In the genomic region with DNA sequence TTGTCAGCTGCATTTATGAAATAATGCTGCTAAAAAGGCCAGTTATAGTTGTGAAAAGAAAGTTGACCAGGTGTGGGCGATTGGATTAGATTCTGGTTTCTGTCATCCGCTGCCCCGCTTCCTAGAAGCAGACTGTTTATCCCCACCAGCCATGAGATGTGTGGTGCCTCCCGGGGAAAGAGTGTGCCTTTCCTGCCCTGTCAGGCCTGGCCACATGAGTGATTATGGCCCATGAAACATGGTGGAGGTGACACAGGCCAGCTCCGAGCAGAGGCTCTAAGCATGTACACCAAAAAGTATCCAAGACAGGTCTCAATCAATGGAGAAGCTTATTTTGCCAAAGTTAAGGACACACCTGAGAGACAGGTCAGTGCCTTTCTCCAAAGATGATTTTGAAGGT, we compare ENCODE assay signal across 12 cellular contexts.
A peak's percentile ranks its signal among the peaks of the same experiment; 100 is the strongest.
DNase-seq lines count a peak whose midpoint lies in the region; ATAC-seq and TF ChIP-seq lines count a peak whose summit lies in the region.
"Had no signal": no experiment of that assay in that cellular context is flagged by ENCODE, and none has a peak within 500 bp of the region (broad histone marks: within the 10 kb centered on the region; RNA-seq: fewer than 3 reads in every experiment).

No MANE protein-coding gene starts in this region.

- no peaks in the 10 kb centered on the region for H3K9me3 ChIP-seq in Panc1 (ENCODE audit: control insufficient read depth, insufficient read depth, low read depth, low read length)

- intact Hi-C loops in Right ventricle myocardium inferior (cut with DNase I) = no loop called here
- intact Hi-C loops in left cardiac atrium (cut with DNase I) = loop anchor here in 1 of 2 donors (5.0 kb wide), 1 partner anchor 96 kb away; no protein-coding TSS in a partner anchor
- intact Hi-C loops in Panc1 (cut with micrococcal nuclease; ENCODE audit: unreplicated experiment) = no loop called here

- H3K27me3 ChIP-seq in Panc1 (ENCODE audit: control insufficient read depth, insufficient read depth, low read length) = no peaks in the 10 kb centered on the region

- H3K27me3 Mint-ChIP-seq in immature natural killer cell (ENCODE audit: low read depth in 3 of 3) = peaks cover 4 to 11% (median 8%) of the 10 kb centered on the region in 3 donors
- H3K27me3 Mint-ChIP-seq: activated naive CD4-positive, alpha-beta T cell treated with anti-CD3 and anti-CD28 coated beads, Interleukin-2, amount 50 U/mL, for 24 hours had no signal

- H3K4me3 ChIP-seq in Panc1 (ENCODE audit: low read depth in 2 of 2, low read length in 2 of 2) = peak overlapping the region in 1 of 2 experiments; percentile 13; a peak in 1 of 4 replicates

- H3K4me3 Mint-ChIP-seq in immature natural killer cell = peak overlapping the region in 3 of 5 donors; percentile 39 to 45 (median 42)
- H3K4me3 Mint-ChIP-seq: activated naive CD4-positive, alpha-beta T cell treated with anti-CD3 and anti-CD28 coated beads, Interleukin-2, amount 50 U/mL, for 24 hours had no signal

- TF ChIP-seq CTCF in Panc1 (IDR thresholded peaks at IDR 0.05) = no peak

- POLR2A ChIA-PET in Panc1 (lab: Charles Lee) = interaction anchor here (0.6 to 0.7 kb wide), 2 partner anchors 11 to 47 kb away, joined by 3 to 4 read pairs; no protein-coding TSS in a partner anchor

- H3K4me1 ChIP-seq in Panc1 (ENCODE audit: control insufficient read depth, insufficient read depth, low read length) = peaks cover 36% of the 10 kb centered on the region

- peak overlapping the region; percentile 48 to 91 (median 66) for H3K27ac Mint-ChIP-seq in immature natural killer cell
- H3K27ac Mint-ChIP-seq: activated naive CD4-positive, alpha-beta T cell treated with anti-CD3 and anti-CD28 coated beads, Interleukin-2, amount 50 U/mL, for 24 hours had no signal

- no peaks in the 10 kb centered on the region for H3K36me3 Mint-ChIP-seq in immature natural killer cell
- H3K36me3 Mint-ChIP-seq: activated naive CD4-positive, alpha-beta T cell treated with anti-CD3 and anti-CD28 coated beads, Interleukin-2, amount 50 U/mL, for 24 hours had no signal

- no peak for DNase-seq in Right ventricle myocardium inferior (ENCODE audit: missing footprints)
- DNase-seq in left cardiac atrium = no peak
- DNase-seq in Panc1 (ENCODE audit: low read depth, low spot score) = no peak
- DNase-seq in immature natural killer cell = no peak
- DNase-seq in stimulated activated naive CD4-positive, alpha-beta T cell treated with Interleukin-2 at 50 U/mL for 16 hours (lab: John Stamatoyannopoulos, UW) = no peak
- no peak for DNase-seq in stimulated activated CD4-positive, alpha-beta T cell treated with anti-CD3 and anti-CD28 coated beads, Interleukin-1b, Interleukin-23, amount 100 ng/mL, for 48 hours
- no peak for DNase-seq in iPS-NIHi7 (ENCODE audit: extremely low spot score)
- no peak for DNase-seq in NCI-H1092 treated with DMSO at 0.1 percent for 48 hours (lab: John Stamatoyannopoulos, UW)
- DNase-seq: NCI-H1092; NCI-H2227 treated with DMSO at 0.1 percent for 48 hours; stimulated activated naive CD4-positive, alpha-beta T cell had no signal

- peaks cover 16 to 21% of the 10 kb centered on the region in 2 donors for H3K4me1 Mint-ChIP-seq in immature natural killer cell

- H3K27ac ChIP-seq in Panc1 (ENCODE audit: low read length) = peak overlapping the region; percentile 71

- H3K36me3 ChIP-seq in Panc1 (ENCODE audit: control insufficient read depth, insufficient read depth, low read length) = no peaks in the 10 kb centered on the region

- ATAC-seq in Right ventricle myocardium inferior (peak; percentile 21), left cardiac atrium (no peak), Panc1 (peak; percentile 57)

- BruUV-seq in Panc1 (replicated peaks; lab: Mats Ljungman, UMichigan) = no TSS peak

- H3K9me3 Mint-ChIP-seq in immature natural killer cell = no peaks in the 10 kb centered on the region
- H3K9me3 Mint-ChIP-seq: activated naive CD4-positive, alpha-beta T cell treated with anti-CD3 and anti-CD28 coated beads, Interleukin-2, amount 50 U/mL, for 24 hours had no signal

- CTCF ChIA-PET in Panc1 (lab: Charles Lee) = interaction anchor here (0.6 to 2.9 kb wide), 4 partner anchors 16 to 196 kb away, joined by 3 to 27 read pairs (median 6); no protein-coding TSS in a partner anchor

- in situ Hi-C loops in Panc1 (cut with HindIII; ENCODE audit: low pct_unique_long_range_greater_than_20kb, low sequenced_read_pairs) = no loop called here

Comparison
In these comparisons a context has a peak if more than half of its experiments do, and no peak if none do; other contexts are left out.
1. ATAC-seq: peak in Right ventricle myocardium inferior (single experiment) and Panc1 (single experiment); none in left cardiac atrium (0 of 2).